Comparison of ENCODE assay signal across 8 cellular contexts in the genomic region with DNA sequence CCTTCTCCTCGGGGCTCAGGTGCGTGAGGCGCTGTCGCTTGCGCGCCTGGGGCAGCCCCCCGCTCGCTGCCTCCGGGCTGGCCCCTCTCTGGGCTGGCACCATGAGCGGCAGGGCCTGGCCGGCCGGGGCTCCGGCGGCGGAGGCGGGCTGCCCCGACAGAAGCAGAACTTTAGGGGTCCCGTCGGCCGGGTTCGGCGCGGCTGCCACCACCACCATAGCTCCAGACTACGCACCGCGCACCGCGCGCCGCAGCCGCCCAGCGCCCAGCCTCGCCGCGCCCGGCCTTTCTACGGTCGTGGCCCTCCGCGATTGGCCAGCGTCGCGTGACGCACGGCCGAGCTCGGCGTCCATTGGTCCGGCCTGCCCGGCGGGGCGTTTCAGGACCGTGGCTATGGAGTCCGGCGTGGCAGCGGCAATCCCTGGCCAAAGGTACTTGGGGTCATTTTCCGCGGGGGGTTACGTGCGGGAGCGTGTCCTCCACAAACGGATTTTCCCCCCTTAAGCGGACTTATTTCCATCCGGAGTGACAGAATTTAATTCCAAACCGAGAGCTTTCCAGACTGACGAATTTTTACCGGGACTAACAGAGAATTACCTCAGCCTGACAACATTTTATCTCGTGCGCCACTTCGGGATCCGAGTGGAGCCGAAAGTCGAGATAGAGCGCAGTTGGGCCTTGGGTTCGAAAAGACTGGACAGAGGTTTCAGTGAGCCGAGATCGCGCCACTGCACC. TPM values are rescaled to one million over a fixed set of nuclear protein-coding genes. Genes with fewer than 3 reads are reported as not detected.
DNase-seq lines count a peak whose midpoint lies in the region; ATAC-seq lines count a peak whose summit lies in the region.

Gene XBP1 (minus strand): TSS at position 262 of the 734 bp plus-strand sequence.

- peak; percentile 83 for ATAC-seq in GM18867 (IDR thresholded peaks at IDR 0.05; ENCODE audit: unreplicated experiment)
- ATAC-seq in HG03097 (IDR thresholded peaks at IDR 0.05; ENCODE audit: low FRiP score, unreplicated experiment), result peak; percentile 72

- H3K36me3 Mint-ChIP-seq in immature natural killer cell, result peaks cover 25 to 40% (median 35%) of the 10 kb centered on the region in 3 donors

- peak within 1 kb of the TSS; percentile 90 to 99 (median 98) for H3K4me3 Mint-ChIP-seq in immature natural killer cell

- peaks cover 15 to 30% (median 27%) of the 10 kb centered on the region in 3 donors for H3K27me3 Mint-ChIP-seq in immature natural killer cell (ENCODE audit: low read depth in 3 of 3)

- H3K27ac Mint-ChIP-seq in immature natural killer cell, result peak within 1 kb of the TSS; percentile 95 to 100 (median 100)

- peak within 1 kb of the TSS; percentile 95 for H3K27ac ChIP-seq in caudate nucleus (ENCODE audit: low read depth, low read length)

- no peaks in the 10 kb centered on the region for H3K9me3 Mint-ChIP-seq in immature natural killer cell

- peaks cover 53 to 59% of the 10 kb centered on the region in 2 donors for H3K4me1 Mint-ChIP-seq in immature natural killer cell

- peak; percentile 91 for DNase-seq in ACHN
- peak; percentile 83 for DNase-seq in NCI-H226
- DNase-seq in activated CD4-positive, CD25-positive, alpha-beta regulatory T cell (lab: John Stamatoyannopoulos, UW), result peak; percentile 71 to 81 (median 78)
- peak; percentile 46 to 95 (median 88) for DNase-seq in caudate nucleus (lab: John Stamatoyannopoulos, UW)
- peak; percentile 94 to 95 (median 94) for DNase-seq in immature natural killer cell
- peak; percentile 82 for DNase-seq in smooth muscle cell of the brain vasculature (ENCODE audit: low read depth, low spot score)

- in situ Hi-C loops in ACHN (cut with HindIII; ENCODE audit: low pct_ligation_motif_present, low pct_unique_long_range_greater_than_20kb, low sequenced_read_pairs), result no loop called here

RNA-seq across cellular contexts. Expression of gene XBP1, which starts in this region (rescaled TPM):
- 1,000 to 10,000 TPM in 1 of 3 donors, 100 to 1,000 TPM in 2; 600 to 1,153 (median 962) TPM for polyA plus RNA-seq in immature natural killer cell

Comparison
In these comparisons a context has a peak if more than half of its experiments do, and no peak if none do; other contexts are left out.
1. Peak in every context shown above with its lines: DNase-seq, ATAC-seq and H3K27ac ChIP-seq.